Comparison of ENCODE assay signal across 8 cellular contexts in genomic region chr17:37489197-37490001, GRCh38. TPM values are rescaled to one million over a fixed set of nuclear protein-coding genes. Genes with fewer than 3 reads are reported as not detected.
DNase-seq lines count a peak whose midpoint lies in the region; ATAC-seq, FAIRE-seq and TF ChIP-seq lines count a peak whose summit lies in the region.

A gene with protein sequence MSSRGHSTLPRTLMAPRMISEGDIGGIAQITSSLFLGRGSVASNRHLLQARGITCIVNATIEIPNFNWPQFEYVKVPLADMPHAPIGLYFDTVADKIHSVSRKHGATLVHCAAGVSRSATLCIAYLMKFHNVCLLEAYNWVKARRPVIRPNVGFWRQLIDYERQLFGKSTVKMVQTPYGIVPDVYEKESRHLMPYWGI (plus strand): TSS chr17:37489891. CDS start chr17:37512273, 22,382 bp downstream.

- H3K36me3 ChIP-seq in WERI-Rb-1 (peaks cover 4% of the 10 kb centered on the region), breast epithelium (no peaks in the 10 kb centered on the region), small intestine (ENCODE audit: control insufficient read depth in 2 of 2, insufficient read depth in 2 of 2, low read length in 2 of 2) (no peaks in the 10 kb centered on the region)

- H3K4me3 ChIP-seq in WERI-Rb-1 (ENCODE audit: low read depth, low read length) (peak within 1 kb of the TSS; percentile 80), breast epithelium (peak within 1 kb of the TSS; percentile 83 to 90 (median 88)), small intestine (ENCODE audit: low read depth in 1 of 2, low read length in 2 of 2) (peak within 1 kb of the TSS; percentile 48 to 57)

- ATAC-seq in HG02870 (IDR thresholded peaks at IDR 0.05; ENCODE audit: unreplicated experiment), result peak; percentile 64

- DNase-seq in NCI-H2029 (lab: John Stamatoyannopoulos, UW), result peak; percentile 55
- no peak for DNase-seq in NCI-H2029 treated with DMSO at 0.1 percent for 48 hours (lab: John Stamatoyannopoulos, UW)
- peak; percentile 21 for DNase-seq in NCI-H2081 treated with DMSO at 0.1 percent for 48 hours (lab: John Stamatoyannopoulos, UW)
- peak; percentile 83 for DNase-seq in WERI-Rb-1
- DNase-seq in breast epithelium (ENCODE audit: low spot score in 2 of 2), result peak; percentile 65 to 74
- peak; percentile 95 for DNase-seq in iPS-NIHi11 (ENCODE audit: low spot score)
- peak; percentile 65 for DNase-seq in small intestine

- peak; percentile 16 for TF ChIP-seq POLR2A in breast epithelium (IDR thresholded peaks at IDR 0.05)

- TF ChIP-seq CTCF in WERI-Rb-1 (IDR thresholded peaks at IDR 0.05; ENCODE audit: low read depth, low read length), result no peak
- TF ChIP-seq CTCF in breast epithelium (IDR thresholded peaks at IDR 0.05), result no peak

- H3K4me1 ChIP-seq in breast epithelium (no peaks in the 10 kb centered on the region), small intestine (ENCODE audit: control insufficient read depth in 2 of 2, insufficient read depth in 1 of 2, low read depth in 1 of 2, low read length in 1 of 2) (peaks cover 0 to 3% of the 10 kb centered on the region in 2 donors)

- no peaks in the 10 kb centered on the region for H3K9me3 ChIP-seq in WERI-Rb-1 (ENCODE audit: severe bottlenecking)
- no peaks in the 10 kb centered on the region for H3K9me3 ChIP-seq in breast epithelium
- H3K9me3 ChIP-seq in small intestine (ENCODE audit: control insufficient read depth, low read depth), result no peaks in the 10 kb centered on the region

- H3K27ac ChIP-seq in WERI-Rb-1, result peak within 1 kb of the TSS; percentile 72
- H3K27ac ChIP-seq in breast epithelium, result peak within 1 kb of the TSS; percentile 97 to 98
- H3K27ac ChIP-seq in small intestine (ENCODE audit: low read depth in 1 of 2, low read length in 1 of 2), result peak within 1 kb of the TSS; percentile 27 to 67

- 0 to 1% (median 1%) methylated on average over 63 to 100 of the region's 100 CpGs for WGBS in small intestine, 3 donors

- FAIRE-seq in small intestine (lab: Jason Lieb, UNC), result no peak

- no peaks in the 10 kb centered on the region for H3K27me3 ChIP-seq in WERI-Rb-1 (ENCODE audit: insufficient read depth, low read depth, severe bottlenecking)
- H3K27me3 ChIP-seq in breast epithelium, result no peaks in the 10 kb centered on the region
- no peaks in the 10 kb centered on the region for H3K27me3 ChIP-seq in small intestine (ENCODE audit: control insufficient read depth in 2 of 2, insufficient read depth in 2 of 2, low read length in 2 of 2)

- intact Hi-C loops in breast epithelium (cut with DNase I; ENCODE audit: low total_unique reads), result loop anchor here (5.0 kb wide), 1 partner anchor 77 kb away; no protein-coding TSS in a partner anchor

RNA-seq across cellular contexts. Expression of the gene that starts here (rescaled TPM):
- 10 to 100 TPM; 18.7 to 32.8 (median 24.6) TPM for total RNA-seq in breast epithelium
- 1 to 10 TPM; 1.6 to 4.2 (median 2.2) TPM for polyA plus RNA-seq in small intestine

Comparison
In these comparisons a context has a peak if more than half of its experiments do, and no peak if none do; other contexts are left out.
1. H3K27ac ChIP-seq: peak in every context shown above with its lines; median percentile 98 in breast epithelium; 72 in WERI-Rb-1; 47 in small intestine.